22 cellular contexts compared by ENCODE assay signal in the genomic region with DNA sequence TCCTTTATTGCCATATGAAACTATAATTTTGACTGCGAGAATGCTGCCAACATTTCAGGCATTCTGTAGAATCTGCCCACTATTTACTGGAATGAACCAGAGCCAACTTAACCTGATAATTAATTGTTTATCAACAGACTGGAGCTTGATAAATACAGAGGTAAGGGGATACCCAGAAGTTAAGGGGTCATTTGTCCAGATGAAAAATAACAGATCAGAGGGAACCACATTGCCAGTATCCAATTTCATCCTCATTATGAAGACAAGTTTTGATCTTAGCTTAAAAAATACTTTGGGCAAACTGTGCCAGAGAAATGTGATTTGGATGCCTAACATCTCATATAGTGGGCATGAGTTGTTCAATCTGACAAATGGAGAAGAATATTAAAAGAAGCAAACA.
"Had no signal": no experiment of that assay in that cellular context is flagged by ENCODE, and none has a peak within 500 bp of the region (broad histone marks: within the 10 kb centered on the region; RNA-seq: fewer than 3 reads in every experiment).

No MANE protein-coding gene starts in this region.

- DNase-seq: IMR-90, Karpas-422, KG1, MG63, NCI-H1092, NCI-H1105 treated with DMSO at 0.1 percent for 48 hours, NCI-H1417 treated with DMSO at 0.1 percent for 48 hours, NCI-H146, NCI-H1694 treated with DMSO at 0.1 percent for 48 hours, NCI-H1930, NCI-H2081, NCI-H2107, NCI-H2171, NCI-H226, NCI-H510A, NCI-H524 treated with DMSO at 0.1 percent for 48 hours, NCI-H69, NCI-H774, RPMI8226, SHP77, SW 1271, T-cell had no signal

- H3K27me3 ChIP-seq: MG63 had no signal

- H3K4me3 ChIP-seq: MG63 had no signal

- H3K9me3 ChIP-seq: MG63 had no signal

- H3K36me3 ChIP-seq: MG63 had no signal
